Comparison of ENCODE assay signal across 22 cellular contexts in genomic region chr10:30091136-30091535, GRCh38.
"Had no signal": no experiment of that assay in that cellular context is flagged by ENCODE, and none has a peak within 500 bp of the region (broad histone marks: within the 10 kb centered on the region; RNA-seq: fewer than 3 reads in every experiment).

No MANE protein-coding gene starts in this region.

- H3K4me2 ChIP-seq: hepatocyte had no signal

- DNase-seq: dermis blood vessel endothelial cell; dorsolateral prefrontal cortex; effector CD4-positive, alpha-beta T cell; effector memory CD4-positive, alpha-beta T cell; foreskin keratinocyte; heart left ventricle; hypothalamus; immature natural killer cell; kidney; kidney glomerular epithelial cell; left colon; left lung; left ventricle myocardium superior; lower lobe of right lung; mesenchymal stem cell; mucosa of descending colon; naive B cell had no signal

- H3K4me1 Mint-ChIP-seq: immature natural killer cell, naive B cell had no signal

- H3K27me3 ChIP-seq: dorsolateral prefrontal cortex, esophagus muscularis mucosa, foreskin keratinocyte, gastroesophageal sphincter, heart left ventricle, hepatocyte, left lung had no signal

- H3K4me3 Mint-ChIP-seq: immature natural killer cell, mesothelial cell of epicardium had no signal

- H3K9me3 Mint-ChIP-seq: immature natural killer cell, mesothelial cell of epicardium, naive B cell had no signal

- H3K36me3 Mint-ChIP-seq: immature natural killer cell, mesothelial cell of epicardium, naive B cell had no signal

- H3K27ac ChIP-seq: coronary artery, esophagus muscularis mucosa, foreskin keratinocyte, gastroesophageal sphincter, heart left ventricle, hepatocyte, left lung, lower lobe of right lung had no signal

- H3K4me1 ChIP-seq: foreskin keratinocyte, gastroesophageal sphincter, left lung, lower lobe of right lung had no signal

- H3K79me2 ChIP-seq: hepatocyte had no signal

- H3K36me3 ChIP-seq: esophagus muscularis mucosa, gastroesophageal sphincter, heart left ventricle, left lung, lower lobe of right lung had no signal

- ATAC-seq: foreskin keratinocyte, gastroesophageal sphincter, heart left ventricle, left colon, left lung, left ventricle myocardium superior, lower lobe of right lung, mucosa of descending colon had no signal

- H2AFZ ChIP-seq: hepatocyte had no signal

- H3K27ac Mint-ChIP-seq: immature natural killer cell, mesothelial cell of epicardium, naive B cell had no signal

- H3K4me3 ChIP-seq: coronary artery, dorsolateral prefrontal cortex, esophagus muscularis mucosa, gastroesophageal sphincter, heart left ventricle, hepatocyte, left lung, lower lobe of right lung, mucosa of descending colon had no signal
